ENCODE assay signal across 8 cellular contexts in genomic region chr6:27130668-27131428, GRCh38.
DNase-seq lines count a peak whose midpoint lies in the region; ATAC-seq and TF ChIP-seq lines count a peak whose summit lies in the region.

No MANE protein-coding gene starts in this region.

- TF ChIP-seq CTCF in foreskin keratinocyte (conservative IDR thresholded peaks at IDR 0.05): no peak
- TF ChIP-seq CTCF in GM10248 (IDR thresholded peaks at IDR 0.05; ENCODE audit: control extremely low read depth, extremely low read depth, low read depth, missing control alignments): no peak

- CTCF ChIA-PET in GM10248 (lab: Yijun Ruan, JAX): interaction anchor here (0.9 to 3.9 kb wide), 5 partner anchors 16 to 535 kb away, joined by 3 to 19 read pairs (median 4); a partner anchor contains a TSS

- POLR2A ChIA-PET in GM10248 (lab: Yijun Ruan, JAX): interaction anchor here (0.6 to 5.8 kb wide), 7 partner anchors 14 to 914 kb away, joined by 4 to 211 read pairs (median 5); a partner anchor contains a TSS

- H3K4me1 ChIP-seq in foreskin keratinocyte: peaks cover 4% of the 10 kb centered on the region

- peak; percentile 17 for TF ChIP-seq POLR2A in GM19099 (IDR thresholded peaks at IDR 0.05; ENCODE audit: extremely low read depth, insufficient read length, low read depth)

- DNase-seq in OCI-M1 (lab: John Stamatoyannopoulos, UW) (peak; percentile 71), foreskin keratinocyte (peak in 1 of 2 donors; percentile 36), GM10248 (ENCODE audit: extremely low spot score) (no peak), NCI-H1436 (lab: John Stamatoyannopoulos, UW) (no peak)
- no peak for DNase-seq in activated CD4-positive, alpha-beta T cell treated with anti-CD3 and anti-CD28 coated beads for 4 hours

- peak overlapping the region; percentile 33 to 56 (median 51) for H3K4me3 ChIP-seq in skin epidermis

- peak overlapping the region; percentile 66 for H3K27ac ChIP-seq in foreskin keratinocyte
- H3K27ac ChIP-seq in skin epidermis: peak overlapping the region in 17 of 21 experiments; percentile 26 to 87 (median 72)

- ATAC-seq in foreskin keratinocyte (no peak), HG03039 (IDR thresholded peaks at IDR 0.05; ENCODE audit: unreplicated experiment) (no peak)

- H3K27me3 ChIP-seq in foreskin keratinocyte: no peaks in the 10 kb centered on the region
